In the genomic region with DNA sequence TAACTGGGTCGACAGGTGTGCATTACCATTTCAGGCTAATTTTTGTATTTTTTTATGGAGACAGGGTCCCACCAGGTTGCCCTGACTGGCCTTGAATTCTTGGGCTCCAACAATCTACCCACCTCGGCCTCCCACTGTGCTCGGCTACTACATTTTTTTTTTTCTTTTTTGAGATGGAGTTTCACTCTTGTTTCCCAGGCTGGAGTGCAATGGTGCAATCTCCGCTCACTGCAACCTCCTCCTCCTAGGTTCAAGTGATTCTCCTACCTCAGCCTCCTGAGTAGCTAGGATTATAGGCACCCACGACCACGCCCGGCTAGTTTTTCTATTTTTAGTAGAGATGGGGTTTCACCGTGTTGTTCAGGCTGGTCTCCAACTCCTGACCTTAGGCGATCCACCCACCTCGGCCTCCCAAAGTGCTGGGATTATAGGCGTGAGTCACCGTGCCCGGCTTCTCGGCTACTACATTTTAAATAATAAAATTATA, we compare ENCODE assay signal across 1 cellular context.
TF ChIP-seq lines count a peak whose summit lies in the region.
"Not testable (repeated sequence)": the region's sequence is repeated elsewhere in the genome, so short reads cannot be mapped to it uniquely, and the experiment has no call there.

No MANE protein-coding gene starts in this region.

TF ChIP-seq in K562, 482 proteins besides CTCF, POLR2A, EP300 and RAD21:
- TF ChIP-seq SMARCE1 (IDR thresholded peaks at IDR 0.05), result peak; percentile 31; the same call in 1 of the 2 replicates
- TF ChIP-seq PHF21A (IDR thresholded peaks at IDR 0.05; ENCODE audit: borderline replicate concordance, low read depth), result 0 out of 2 replicates have a peak, but pooled peaks have one; percentile 9
- 0 out of 2 replicates have a peak, but pooled peaks have one; percentile 20 for TF ChIP-seq CEBPB (tag; IDR thresholded peaks at IDR 0.05)
- peak; percentile 76; the same call in 1 of the 2 replicates for TF ChIP-seq MEF2D (tag; conservative IDR thresholded peaks at IDR 0.05; ENCODE audit: low read depth)
- peak; percentile 57; the same call in 1 of the 2 replicates for TF ChIP-seq JUND (IDR thresholded peaks at IDR 0.05; ENCODE audit: borderline replicate concordance, low read depth, low read length)
- not testable (repeated sequence) for TF ChIP-seq JUND (tag; IDR thresholded peaks at IDR 0.05; ENCODE audit: borderline replicate concordance, low read depth, low read length)
- TF ChIP-seq, protein P1, sequence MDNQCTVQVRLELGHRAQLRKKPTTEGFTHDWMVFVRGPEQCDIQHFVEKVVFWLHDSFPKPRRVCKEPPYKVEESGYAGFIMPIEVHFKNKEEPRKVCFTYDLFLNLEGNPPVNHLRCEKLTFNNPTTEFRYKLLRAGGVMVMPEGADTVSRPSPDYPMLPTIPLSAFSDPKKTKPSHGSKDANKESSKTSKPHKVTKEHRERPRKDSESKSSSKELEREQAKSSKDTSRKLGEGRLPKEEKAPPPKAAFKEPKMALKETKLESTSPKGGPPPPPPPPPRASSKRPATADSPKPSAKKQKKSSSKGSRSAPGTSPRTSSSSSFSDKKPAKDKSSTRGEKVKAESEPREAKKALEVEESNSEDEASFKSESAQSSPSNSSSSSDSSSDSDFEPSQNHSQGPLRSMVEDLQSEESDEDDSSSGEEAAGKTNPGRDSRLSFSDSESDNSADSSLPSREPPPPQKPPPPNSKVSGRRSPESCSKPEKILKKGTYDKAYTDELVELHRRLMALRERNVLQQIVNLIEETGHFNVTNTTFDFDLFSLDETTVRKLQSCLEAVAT (IDR thresholded peaks at IDR 0.05), result peak in 1 of 2 experiments; percentile 15; a peak in 1 of 4 replicates
- TF ChIP-seq MEF2A (IDR thresholded peaks at IDR 0.05; ENCODE audit: control insufficient read depth, low read depth, low read length), result peak; percentile 69; the same call in 1 of the 2 replicates
- peak; percentile 71 for TF ChIP-seq EGR1 (conservative IDR thresholded peaks at IDR 0.05)
- peak; percentile 68; the same call in 1 of the 2 replicates for TF ChIP-seq DPF2 (IDR thresholded peaks at IDR 0.05)
- peak; percentile 45; the same call in 1 of the 2 replicates for TF ChIP-seq ARID1B (IDR thresholded peaks at IDR 0.05)
- TF ChIP-seq, protein P2, sequence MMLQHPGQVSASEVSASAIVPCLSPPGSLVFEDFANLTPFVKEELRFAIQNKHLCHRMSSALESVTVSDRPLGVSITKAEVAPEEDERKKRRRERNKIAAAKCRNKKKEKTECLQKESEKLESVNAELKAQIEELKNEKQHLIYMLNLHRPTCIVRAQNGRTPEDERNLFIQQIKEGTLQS (IDR thresholded peaks at IDR 0.05), result peak; percentile 76
- TF ChIP-seq, protein P2 (CRISPR knock-in tag; conservative IDR thresholded peaks at IDR 0.05), result not testable (repeated sequence)
